ENCODE assay signal across 7 cellular contexts in genomic region chr7:156861212-156861611, GRCh38.
"Had no signal": no experiment of that assay in that cellular context is flagged by ENCODE, and none has a peak within 500 bp of the region (broad histone marks: within the 10 kb centered on the region; RNA-seq: fewer than 3 reads in every experiment).

No MANE protein-coding gene starts in this region.

- H3K27me3 Mint-ChIP-seq: IgD-negative memory B cell had no signal

- DNase-seq: IMR-90, KBM-7, KG1 had no signal

- H3K27ac Mint-ChIP-seq: IgD-negative memory B cell had no signal

- ATAC-seq: HepG2, K562 had no signal

- H3K27ac ChIP-seq: HL-60 had no signal

- H3K4me3 ChIP-seq: K562 had no signal
